In the genomic region with DNA sequence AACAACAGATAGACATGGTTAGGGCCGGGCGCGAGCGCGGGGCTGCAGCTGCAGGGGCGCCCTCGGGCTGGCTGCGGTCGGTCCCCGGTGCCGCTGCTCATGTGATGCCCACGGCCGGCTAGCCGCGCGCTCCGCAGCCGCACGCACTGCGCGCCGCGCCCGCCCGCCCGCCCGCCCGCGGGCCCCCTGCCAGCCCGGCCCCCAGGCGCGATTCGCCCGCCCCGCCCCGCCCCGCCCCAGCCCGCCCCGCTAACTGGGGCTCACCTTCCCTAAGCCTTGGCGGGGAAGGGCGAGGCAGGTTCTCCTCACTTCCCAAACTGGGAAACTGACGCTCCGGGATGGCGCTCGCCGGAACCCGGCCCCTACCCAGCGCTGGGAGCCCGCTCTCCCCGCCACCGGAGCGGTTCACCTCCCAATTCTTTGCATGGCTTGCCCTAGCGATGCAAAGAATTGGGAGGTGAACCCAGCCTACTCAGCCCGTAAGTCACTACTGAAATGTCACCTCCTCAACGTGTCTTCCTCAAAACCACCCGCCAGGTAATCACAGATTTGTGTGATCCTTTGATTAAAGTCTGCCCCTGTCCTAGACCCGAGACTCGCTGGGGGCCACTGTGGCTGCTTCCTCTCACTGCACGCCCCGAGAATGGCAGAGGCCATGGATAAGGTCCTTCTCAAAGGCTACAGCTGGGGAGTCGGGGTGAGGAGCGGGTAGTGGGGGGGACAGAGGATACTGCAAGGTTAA, we compare ENCODE assay signal across 8 cellular contexts.
DNase-seq lines count a peak whose midpoint lies in the region; TF ChIP-seq lines count a peak whose summit lies in the region.

No MANE protein-coding gene starts in this region.

- no peaks in the 10 kb centered on the region for H3K79me2 ChIP-seq in neural cell (replicated peaks; ENCODE audit: insufficient read depth, low read length)

- H3K4me3 Mint-ChIP-seq in HFFc6 = peak overlapping the region; percentile 81
- peak overlapping the region; percentile 54 for H3K4me3 Mint-ChIP-seq in dendritic cell treated with granulocyte-macrophage colony-stimulating factor and Interleukin-4, amounts not matched to agents 40 ng/mL and 50 ng/mL, for 4 days

- H3K27me3 Mint-ChIP-seq in HFFc6 (ENCODE audit: insufficient read depth) = peaks cover 1% of the 10 kb centered on the region
- peaks cover 57% of the 10 kb centered on the region for H3K27me3 Mint-ChIP-seq in dendritic cell treated with granulocyte-macrophage colony-stimulating factor and Interleukin-4, amounts not matched to agents 40 ng/mL and 50 ng/mL, for 4 days

- H3F3A ChIP-seq in neural cell (ENCODE audit: insufficient read depth, low read length, poor library complexity, severe bottlenecking) = no peaks in the 10 kb centered on the region

- no peaks in the 10 kb centered on the region for H3K9me3 ChIP-seq in neural cell (ENCODE audit: low read length)

- H3K4me2 ChIP-seq in neural cell (ENCODE audit: low read length) = no peak overlapping the region

- H2AFZ ChIP-seq in neural cell (ENCODE audit: low read depth, low read length) = no peak overlapping the region

- H4K20me1 ChIP-seq in neural cell (ENCODE audit: insufficient read depth) = no peaks in the 10 kb centered on the region

- no peaks in the 10 kb centered on the region for H3K36me3 ChIP-seq in neural cell (ENCODE audit: insufficient read depth, low read length)

- TF ChIP-seq CTCF in HFFc6 (IDR thresholded peaks at IDR 0.05) = no peak
- no peak for TF ChIP-seq CTCF in neural cell (IDR thresholded peaks at IDR 0.05; ENCODE audit: poor library complexity, severe bottlenecking)

- peak overlapping the region; percentile 60 for H3K4me3 ChIP-seq in neural cell (ENCODE audit: low read length)

- peaks cover 41% of the 10 kb centered on the region for H3K27me3 ChIP-seq in neural cell (ENCODE audit: insufficient read depth, low read depth, low read length)

- H3K36me3 Mint-ChIP-seq in HFFc6 (ENCODE audit: low read depth) = no peaks in the 10 kb centered on the region
- no peaks in the 10 kb centered on the region for H3K36me3 Mint-ChIP-seq in dendritic cell treated with granulocyte-macrophage colony-stimulating factor and Interleukin-4, amounts not matched to agents 40 ng/mL and 50 ng/mL, for 4 days (ENCODE audit: low read depth)

- no peak for TF ChIP-seq EP300 in neural cell (conservative IDR thresholded peaks at IDR 0.05; ENCODE audit: poor library complexity, severe bottlenecking)

- H3K9me3 Mint-ChIP-seq in HFFc6 = no peaks in the 10 kb centered on the region
- no peaks in the 10 kb centered on the region for H3K9me3 Mint-ChIP-seq in dendritic cell treated with granulocyte-macrophage colony-stimulating factor and Interleukin-4, amounts not matched to agents 40 ng/mL and 50 ng/mL, for 4 days

- no peaks in the 10 kb centered on the region for H3K9me2 ChIP-seq in neural cell (ENCODE audit: insufficient read depth, low read length)

- no peak for TF ChIP-seq RAD21 in neural cell (conservative IDR thresholded peaks at IDR 0.05)

- DNase-seq in DMS53 (lab: John Stamatoyannopoulos, UW) (peak; percentile 42), DMS53 treated with DMSO at 0.1 percent for 48 hours (lab: John Stamatoyannopoulos, UW; ENCODE audit: unreplicated experiment) (no peak), HFFc6 (no peak), T-helper 22 cell (ENCODE audit: low read depth) (peak; percentile 29), NCI-H1694 (lab: John Stamatoyannopoulos, UW) (no peak), SIG-M5 (lab: John Stamatoyannopoulos, UW) (no peak)

- H3K27ac Mint-ChIP-seq in HFFc6 = peak overlapping the region; percentile 30; the same call in 1 of the 2 replicates
- no peak overlapping the region for H3K27ac Mint-ChIP-seq in dendritic cell treated with granulocyte-macrophage colony-stimulating factor and Interleukin-4, amounts not matched to agents 40 ng/mL and 50 ng/mL, for 4 days

- no peak overlapping the region for H3K27ac ChIP-seq in neural cell (ENCODE audit: low read length)

- peaks cover 63% of the 10 kb centered on the region for H3K4me1 Mint-ChIP-seq in HFFc6 (ENCODE audit: low read depth)
- H3K4me1 Mint-ChIP-seq in dendritic cell treated with granulocyte-macrophage colony-stimulating factor and Interleukin-4, amounts not matched to agents 40 ng/mL and 50 ng/mL, for 4 days (ENCODE audit: low read depth) = peaks cover 23% of the 10 kb centered on the region

- intact Hi-C loops in dendritic cell treated with granulocyte-macrophage colony-stimulating factor and Interleukin-4, amounts not matched to agents 40 ng/mL and 50 ng/mL, for 4 days (cut with micrococcal nuclease) = no loop called here

- H3K9ac ChIP-seq in neural cell (ENCODE audit: low read length) = no peak overlapping the region

TF ChIP-seq in neural cell, 6 proteins besides CTCF, POLR2A, EP300 and RAD21:
- TF ChIP-seq EZH2 (IDR thresholded peaks at IDR 0.05; ENCODE audit: borderline replicate concordance, insufficient read depth, low read length, poor library complexity, severe bottlenecking) (no peak), TAF1 (IDR thresholded peaks at IDR 0.05; ENCODE audit: low read depth) (no peak), POLR2AphosphoS5 (IDR thresholded peaks at IDR 0.05) (no peak), SMC3 (conservative IDR thresholded peaks at IDR 0.05; ENCODE audit: poor library complexity) (no peak), MXI1 (conservative IDR thresholded peaks at IDR 0.05; ENCODE audit: poor library complexity, severe bottlenecking) (no peak)
- TF ChIP-seq, protein P1, sequence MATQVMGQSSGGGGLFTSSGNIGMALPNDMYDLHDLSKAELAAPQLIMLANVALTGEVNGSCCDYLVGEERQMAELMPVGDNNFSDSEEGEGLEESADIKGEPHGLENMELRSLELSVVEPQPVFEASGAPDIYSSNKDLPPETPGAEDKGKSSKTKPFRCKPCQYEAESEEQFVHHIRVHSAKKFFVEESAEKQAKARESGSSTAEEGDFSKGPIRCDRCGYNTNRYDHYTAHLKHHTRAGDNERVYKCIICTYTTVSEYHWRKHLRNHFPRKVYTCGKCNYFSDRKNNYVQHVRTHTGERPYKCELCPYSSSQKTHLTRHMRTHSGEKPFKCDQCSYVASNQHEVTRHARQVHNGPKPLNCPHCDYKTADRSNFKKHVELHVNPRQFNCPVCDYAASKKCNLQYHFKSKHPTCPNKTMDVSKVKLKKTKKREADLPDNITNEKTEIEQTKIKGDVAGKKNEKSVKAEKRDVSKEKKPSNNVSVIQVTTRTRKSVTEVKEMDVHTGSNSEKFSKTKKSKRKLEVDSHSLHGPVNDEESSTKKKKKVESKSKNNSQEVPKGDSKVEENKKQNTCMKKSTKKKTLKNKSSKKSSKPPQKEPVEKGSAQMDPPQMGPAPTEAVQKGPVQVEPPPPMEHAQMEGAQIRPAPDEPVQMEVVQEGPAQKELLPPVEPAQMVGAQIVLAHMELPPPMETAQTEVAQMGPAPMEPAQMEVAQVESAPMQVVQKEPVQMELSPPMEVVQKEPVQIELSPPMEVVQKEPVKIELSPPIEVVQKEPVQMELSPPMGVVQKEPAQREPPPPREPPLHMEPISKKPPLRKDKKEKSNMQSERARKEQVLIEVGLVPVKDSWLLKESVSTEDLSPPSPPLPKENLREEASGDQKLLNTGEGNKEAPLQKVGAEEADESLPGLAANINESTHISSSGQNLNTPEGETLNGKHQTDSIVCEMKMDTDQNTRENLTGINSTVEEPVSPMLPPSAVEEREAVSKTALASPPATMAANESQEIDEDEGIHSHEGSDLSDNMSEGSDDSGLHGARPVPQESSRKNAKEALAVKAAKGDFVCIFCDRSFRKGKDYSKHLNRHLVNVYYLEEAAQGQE (IDR thresholded peaks at IDR 0.05; ENCODE audit: borderline replicate concordance) = no peak

Comparison
In these comparisons a context has a peak if more than half of its experiments do, and no peak if none do; other contexts are left out.
1. DNase-seq: peak in DMS53 (single experiment) and T-helper 22 cell (single experiment); none in DMS53 treated with DMSO at 0.1 percent for 48 hours (single experiment), HFFc6 (single experiment), NCI-H1694 (single experiment) and SIG-M5 (single experiment).